Comparison of ENCODE assay signal across 1 cellular context in the genomic region with DNA sequence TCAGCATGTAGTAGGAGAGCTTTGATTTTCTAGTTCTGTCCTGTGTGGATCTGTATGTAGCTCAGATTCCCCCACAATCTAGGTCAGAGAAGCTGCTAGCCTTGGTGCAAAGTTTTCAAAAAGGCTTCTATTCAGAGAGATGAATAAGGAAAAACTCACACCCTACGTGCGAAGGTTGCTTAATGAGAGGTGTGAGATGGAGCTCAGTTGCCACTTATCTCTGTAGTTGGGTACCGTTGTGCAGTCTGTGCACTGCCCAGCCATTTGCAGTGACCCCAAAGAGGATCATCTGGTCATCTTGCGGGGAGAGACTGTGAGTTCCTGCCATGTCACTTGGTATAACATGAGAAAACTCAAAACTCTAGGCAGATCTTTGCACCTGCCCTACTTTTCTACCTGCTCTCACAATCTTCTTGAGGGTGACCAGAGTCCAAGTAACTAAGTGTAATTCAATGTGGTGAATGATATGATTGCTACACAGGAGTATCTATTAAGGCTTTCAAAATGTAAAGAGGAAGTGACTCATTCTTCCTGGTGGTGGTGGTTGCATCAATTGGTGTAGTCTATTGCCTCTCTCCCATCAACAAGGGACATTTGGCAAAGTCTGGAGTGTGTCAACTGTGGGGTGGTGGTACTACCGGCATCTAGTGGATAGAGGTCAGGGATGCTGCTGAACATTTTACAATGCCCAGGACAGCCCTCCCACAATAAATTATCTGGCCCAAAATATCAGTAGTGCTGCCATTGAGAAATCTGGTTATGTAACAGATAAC.
TF ChIP-seq lines count a peak whose summit lies in the region.

No MANE protein-coding gene starts in this region.

TF ChIP-seq in K562, 482 proteins besides CTCF, POLR2A, EP300 and RAD21 (continued from another document and continues in another):
- TF ChIP-seq, protein P1, sequence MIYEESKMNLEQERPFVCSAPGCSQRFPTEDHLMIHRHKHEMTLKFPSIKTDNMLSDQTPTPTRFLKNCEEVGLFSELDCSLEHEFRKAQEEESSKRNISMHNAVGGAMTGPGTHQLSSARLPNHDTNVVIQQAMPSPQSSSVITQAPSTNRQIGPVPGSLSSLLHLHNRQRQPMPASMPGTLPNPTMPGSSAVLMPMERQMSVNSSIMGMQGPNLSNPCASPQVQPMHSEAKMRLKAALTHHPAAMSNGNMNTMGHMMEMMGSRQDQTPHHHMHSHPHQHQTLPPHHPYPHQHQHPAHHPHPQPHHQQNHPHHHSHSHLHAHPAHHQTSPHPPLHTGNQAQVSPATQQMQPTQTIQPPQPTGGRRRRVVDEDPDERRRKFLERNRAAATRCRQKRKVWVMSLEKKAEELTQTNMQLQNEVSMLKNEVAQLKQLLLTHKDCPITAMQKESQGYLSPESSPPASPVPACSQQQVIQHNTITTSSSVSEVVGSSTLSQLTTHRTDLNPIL (CRISPR knock-in tag; IDR thresholded peaks at IDR 0.05), result no peak
- TF ChIP-seq CBFA2T2 (conservative IDR thresholded peaks at IDR 0.05) (0 out of 2 replicates have a peak, but pooled peaks have one; percentile 4), ZKSCAN8 (CRISPR knock-in tag; IDR thresholded peaks at IDR 0.05) (no peak), ZZZ3 (IDR thresholded peaks at IDR 0.05) (no peak), MCM5 (IDR thresholded peaks at IDR 0.05; ENCODE audit: low read depth) (no peak), HNRNPK (IDR thresholded peaks at IDR 0.05; ENCODE audit: low read depth, low read length, poor library complexity, severe bottlenecking) (no peak), TGIF2 (CRISPR knock-in tag; IDR thresholded peaks at IDR 0.05) (no peak), NR4A1 (CRISPR knock-in tag; IDR thresholded peaks at IDR 0.05) (no peak), NR4A1 (tag; IDR thresholded peaks at IDR 0.05) (no peak), LARP7 (IDR thresholded peaks at IDR 0.05) (no peak), GABPB1 (CRISPR knock-in tag; IDR thresholded peaks at IDR 0.05) (no peak), KDM4B (IDR thresholded peaks at IDR 0.05; ENCODE audit: borderline replicate concordance in 2 of 2, low read depth in 1 of 2) (no peak), ZNF311 (CRISPR knock-in tag; IDR thresholded peaks at IDR 0.05) (no peak), XRCC4 (IDR thresholded peaks at IDR 0.05; ENCODE audit: extremely low read depth, insufficient read depth, insufficient read length) (no peak), PRMT5 (CRISPR knock-in tag; IDR thresholded peaks at IDR 0.05) (no peak), ELF4 (CRISPR knock-in tag; IDR thresholded peaks at IDR 0.05) (no peak), RFX1 (IDR thresholded peaks at IDR 0.05) (no peak), LCOR (CRISPR knock-in tag; IDR thresholded peaks at IDR 0.05) (no peak), ZNF589 (CRISPR knock-in tag; IDR thresholded peaks at IDR 0.05; ENCODE audit: low read depth) (0 out of 2 replicates have a peak, but pooled peaks have one; percentile 45), MXI1 (IDR thresholded peaks at IDR 0.05; ENCODE audit: low read depth, low read length) (no peak), BRD9 (IDR thresholded peaks at IDR 0.05; ENCODE audit: low read depth, partially characterized antibody) (no peak), ZNF124 (CRISPR knock-in tag; IDR thresholded peaks at IDR 0.05) (no peak), ZNF282 (CRISPR knock-in tag; IDR thresholded peaks at IDR 0.05) (no peak), GATAD2B (IDR thresholded peaks at IDR 0.05; ENCODE audit: borderline replicate concordance) (no peak), ZNF780A (CRISPR knock-in tag; IDR thresholded peaks at IDR 0.05) (no peak), ZNF232 (CRISPR knock-in tag; IDR thresholded peaks at IDR 0.05) (no peak), WHSC1 (IDR thresholded peaks at IDR 0.05; ENCODE audit: low read length) (no peak), HNRNPLL (IDR thresholded peaks at IDR 0.05; ENCODE audit: low read depth, low read length, poor library complexity, severe bottlenecking) (no peak), FOXK2 (conservative IDR thresholded peaks at IDR 0.05 in 1 of 2, IDR thresholded peaks at IDR 0.05 in 1 of 2; ENCODE audit: low read depth in 2 of 2) (0 out of 4 replicates have a peak, but pooled peaks of 1 of the 2 experiments have one; percentile 27), POLR2AphosphoS2 (IDR thresholded peaks at IDR 0.05; ENCODE audit: low read length) (no peak), CHD4 (IDR thresholded peaks at IDR 0.05; ENCODE audit: insufficient read depth, insufficient replicate concordance, low read depth, low read length, poor library complexity, severe bottlenecking) (no peak), CCAR2 (IDR thresholded peaks at IDR 0.05; ENCODE audit: low read depth, low read length) (no peak), CSDE1 (IDR thresholded peaks at IDR 0.05) (no peak), ZNF79 (CRISPR knock-in tag; IDR thresholded peaks at IDR 0.05; ENCODE audit: low read depth) (no peak), GATAD2A (IDR thresholded peaks at IDR 0.05) (no peak), ZKSCAN1 (IDR thresholded peaks at IDR 0.05; ENCODE audit: low read depth, low read length) (no peak; the same call in 1 of the 2 replicates), JUND (IDR thresholded peaks at IDR 0.05; ENCODE audit: borderline replicate concordance, low read depth, low read length) (peak; percentile 90), JUND (tag; IDR thresholded peaks at IDR 0.05; ENCODE audit: borderline replicate concordance, low read depth, low read length) (peak; percentile 81; the same call in 1 of the 3 replicates), MYBL2 (IDR thresholded peaks at IDR 0.05; ENCODE audit: low read depth) (no peak), MYBL2 (CRISPR knock-in tag; IDR thresholded peaks at IDR 0.05; ENCODE audit: borderline replicate concordance) (no peak), MTA1 (IDR thresholded peaks at IDR 0.05; ENCODE audit: borderline replicate concordance) (no peak), ZNF41 (CRISPR knock-in tag; conservative IDR thresholded peaks at IDR 0.05) (no peak), CEBPG (CRISPR knock-in tag; IDR thresholded peaks at IDR 0.05) (peak; percentile 70), CEBPG (tag; conservative IDR thresholded peaks at IDR 0.05 in 1 of 2, IDR thresholded peaks at IDR 0.05 in 1 of 2) (peak; percentile 44 to 79; a peak in 3 of 4 replicates), RBM22 (IDR thresholded peaks at IDR 0.05; ENCODE audit: low read depth, low read length, poor library complexity, severe bottlenecking) (no peak)
- TF ChIP-seq, protein P2, sequence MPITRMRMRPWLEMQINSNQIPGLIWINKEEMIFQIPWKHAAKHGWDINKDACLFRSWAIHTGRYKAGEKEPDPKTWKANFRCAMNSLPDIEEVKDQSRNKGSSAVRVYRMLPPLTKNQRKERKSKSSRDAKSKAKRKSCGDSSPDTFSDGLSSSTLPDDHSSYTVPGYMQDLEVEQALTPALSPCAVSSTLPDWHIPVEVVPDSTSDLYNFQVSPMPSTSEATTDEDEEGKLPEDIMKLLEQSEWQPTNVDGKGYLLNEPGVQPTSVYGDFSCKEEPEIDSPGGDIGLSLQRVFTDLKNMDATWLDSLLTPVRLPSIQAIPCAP (CRISPR knock-in tag; IDR thresholded peaks at IDR 0.05; ENCODE audit: borderline replicate concordance), result no peak
- TF ChIP-seq, protein P3, sequence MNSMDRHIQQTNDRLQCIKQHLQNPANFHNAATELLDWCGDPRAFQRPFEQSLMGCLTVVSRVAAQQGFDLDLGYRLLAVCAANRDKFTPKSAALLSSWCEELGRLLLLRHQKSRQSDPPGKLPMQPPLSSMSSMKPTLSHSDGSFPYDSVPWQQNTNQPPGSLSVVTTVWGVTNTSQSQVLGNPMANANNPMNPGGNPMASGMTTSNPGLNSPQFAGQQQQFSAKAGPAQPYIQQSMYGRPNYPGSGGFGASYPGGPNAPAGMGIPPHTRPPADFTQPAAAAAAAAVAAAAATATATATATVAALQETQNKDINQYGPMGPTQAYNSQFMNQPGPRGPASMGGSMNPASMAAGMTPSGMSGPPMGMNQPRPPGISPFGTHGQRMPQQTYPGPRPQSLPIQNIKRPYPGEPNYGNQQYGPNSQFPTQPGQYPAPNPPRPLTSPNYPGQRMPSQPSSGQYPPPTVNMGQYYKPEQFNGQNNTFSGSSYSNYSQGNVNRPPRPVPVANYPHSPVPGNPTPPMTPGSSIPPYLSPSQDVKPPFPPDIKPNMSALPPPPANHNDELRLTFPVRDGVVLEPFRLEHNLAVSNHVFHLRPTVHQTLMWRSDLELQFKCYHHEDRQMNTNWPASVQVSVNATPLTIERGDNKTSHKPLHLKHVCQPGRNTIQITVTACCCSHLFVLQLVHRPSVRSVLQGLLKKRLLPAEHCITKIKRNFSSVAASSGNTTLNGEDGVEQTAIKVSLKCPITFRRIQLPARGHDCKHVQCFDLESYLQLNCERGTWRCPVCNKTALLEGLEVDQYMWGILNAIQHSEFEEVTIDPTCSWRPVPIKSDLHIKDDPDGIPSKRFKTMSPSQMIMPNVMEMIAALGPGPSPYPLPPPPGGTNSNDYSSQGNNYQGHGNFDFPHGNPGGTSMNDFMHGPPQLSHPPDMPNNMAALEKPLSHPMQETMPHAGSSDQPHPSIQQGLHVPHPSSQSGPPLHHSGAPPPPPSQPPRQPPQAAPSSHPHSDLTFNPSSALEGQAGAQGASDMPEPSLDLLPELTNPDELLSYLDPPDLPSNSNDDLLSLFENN (IDR thresholded peaks at IDR 0.05; ENCODE audit: low read depth in 2 of 2, low read length in 2 of 2), result no peak
- TF ChIP-seq, protein P4, sequence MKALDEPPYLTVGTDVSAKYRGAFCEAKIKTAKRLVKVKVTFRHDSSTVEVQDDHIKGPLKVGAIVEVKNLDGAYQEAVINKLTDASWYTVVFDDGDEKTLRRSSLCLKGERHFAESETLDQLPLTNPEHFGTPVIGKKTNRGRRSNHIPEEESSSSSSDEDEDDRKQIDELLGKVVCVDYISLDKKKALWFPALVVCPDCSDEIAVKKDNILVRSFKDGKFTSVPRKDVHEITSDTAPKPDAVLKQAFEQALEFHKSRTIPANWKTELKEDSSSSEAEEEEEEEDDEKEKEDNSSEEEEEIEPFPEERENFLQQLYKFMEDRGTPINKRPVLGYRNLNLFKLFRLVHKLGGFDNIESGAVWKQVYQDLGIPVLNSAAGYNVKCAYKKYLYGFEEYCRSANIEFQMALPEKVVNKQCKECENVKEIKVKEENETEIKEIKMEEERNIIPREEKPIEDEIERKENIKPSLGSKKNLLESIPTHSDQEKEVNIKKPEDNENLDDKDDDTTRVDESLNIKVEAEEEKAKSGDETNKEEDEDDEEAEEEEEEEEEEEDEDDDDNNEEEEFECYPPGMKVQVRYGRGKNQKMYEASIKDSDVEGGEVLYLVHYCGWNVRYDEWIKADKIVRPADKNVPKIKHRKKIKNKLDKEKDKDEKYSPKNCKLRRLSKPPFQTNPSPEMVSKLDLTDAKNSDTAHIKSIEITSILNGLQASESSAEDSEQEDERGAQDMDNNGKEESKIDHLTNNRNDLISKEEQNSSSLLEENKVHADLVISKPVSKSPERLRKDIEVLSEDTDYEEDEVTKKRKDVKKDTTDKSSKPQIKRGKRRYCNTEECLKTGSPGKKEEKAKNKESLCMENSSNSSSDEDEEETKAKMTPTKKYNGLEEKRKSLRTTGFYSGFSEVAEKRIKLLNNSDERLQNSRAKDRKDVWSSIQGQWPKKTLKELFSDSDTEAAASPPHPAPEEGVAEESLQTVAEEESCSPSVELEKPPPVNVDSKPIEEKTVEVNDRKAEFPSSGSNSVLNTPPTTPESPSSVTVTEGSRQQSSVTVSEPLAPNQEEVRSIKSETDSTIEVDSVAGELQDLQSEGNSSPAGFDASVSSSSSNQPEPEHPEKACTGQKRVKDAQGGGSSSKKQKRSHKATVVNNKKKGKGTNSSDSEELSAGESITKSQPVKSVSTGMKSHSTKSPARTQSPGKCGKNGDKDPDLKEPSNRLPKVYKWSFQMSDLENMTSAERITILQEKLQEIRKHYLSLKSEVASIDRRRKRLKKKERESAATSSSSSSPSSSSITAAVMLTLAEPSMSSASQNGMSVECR (CRISPR knock-in tag; IDR thresholded peaks at IDR 0.05), result no peak
- TF ChIP-seq, protein P5, sequence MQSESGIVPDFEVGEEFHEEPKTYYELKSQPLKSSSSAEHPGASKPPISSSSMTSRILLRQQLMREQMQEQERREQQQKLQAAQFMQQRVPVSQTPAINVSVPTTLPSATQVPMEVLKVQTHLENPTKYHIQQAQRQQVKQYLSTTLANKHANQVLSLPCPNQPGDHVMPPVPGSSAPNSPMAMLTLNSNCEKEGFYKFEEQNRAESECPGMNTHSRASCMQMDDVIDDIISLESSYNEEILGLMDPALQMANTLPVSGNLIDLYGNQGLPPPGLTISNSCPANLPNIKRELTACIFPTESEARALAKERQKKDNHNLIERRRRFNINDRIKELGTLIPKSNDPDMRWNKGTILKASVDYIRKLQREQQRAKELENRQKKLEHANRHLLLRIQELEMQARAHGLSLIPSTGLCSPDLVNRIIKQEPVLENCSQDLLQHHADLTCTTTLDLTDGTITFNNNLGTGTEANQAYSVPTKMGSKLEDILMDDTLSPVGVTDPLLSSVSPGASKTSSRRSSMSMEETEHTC (IDR thresholded peaks at IDR 0.05), result no peak
- TF ChIP-seq, protein P6, sequence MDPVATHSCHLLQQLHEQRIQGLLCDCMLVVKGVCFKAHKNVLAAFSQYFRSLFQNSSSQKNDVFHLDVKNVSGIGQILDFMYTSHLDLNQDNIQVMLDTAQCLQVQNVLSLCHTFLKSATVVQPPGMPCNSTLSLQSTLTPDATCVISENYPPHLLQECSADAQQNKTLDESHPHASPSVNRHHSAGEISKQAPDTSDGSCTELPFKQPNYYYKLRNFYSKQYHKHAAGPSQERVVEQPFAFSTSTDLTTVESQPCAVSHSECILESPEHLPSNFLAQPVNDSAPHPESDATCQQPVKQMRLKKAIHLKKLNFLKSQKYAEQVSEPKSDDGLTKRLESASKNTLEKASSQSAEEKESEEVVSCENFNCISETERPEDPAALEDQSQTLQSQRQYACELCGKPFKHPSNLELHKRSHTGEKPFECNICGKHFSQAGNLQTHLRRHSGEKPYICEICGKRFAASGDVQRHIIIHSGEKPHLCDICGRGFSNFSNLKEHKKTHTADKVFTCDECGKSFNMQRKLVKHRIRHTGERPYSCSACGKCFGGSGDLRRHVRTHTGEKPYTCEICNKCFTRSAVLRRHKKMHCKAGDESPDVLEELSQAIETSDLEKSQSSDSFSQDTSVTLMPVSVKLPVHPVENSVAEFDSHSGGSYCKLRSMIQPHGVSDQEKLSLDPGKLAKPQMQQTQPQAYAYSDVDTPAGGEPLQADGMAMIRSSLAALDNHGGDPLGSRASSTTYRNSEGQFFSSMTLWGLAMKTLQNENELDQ (CRISPR knock-in tag; IDR thresholded peaks at IDR 0.05; ENCODE audit: borderline replicate concordance), result no peak
- TF ChIP-seq, protein P7, sequence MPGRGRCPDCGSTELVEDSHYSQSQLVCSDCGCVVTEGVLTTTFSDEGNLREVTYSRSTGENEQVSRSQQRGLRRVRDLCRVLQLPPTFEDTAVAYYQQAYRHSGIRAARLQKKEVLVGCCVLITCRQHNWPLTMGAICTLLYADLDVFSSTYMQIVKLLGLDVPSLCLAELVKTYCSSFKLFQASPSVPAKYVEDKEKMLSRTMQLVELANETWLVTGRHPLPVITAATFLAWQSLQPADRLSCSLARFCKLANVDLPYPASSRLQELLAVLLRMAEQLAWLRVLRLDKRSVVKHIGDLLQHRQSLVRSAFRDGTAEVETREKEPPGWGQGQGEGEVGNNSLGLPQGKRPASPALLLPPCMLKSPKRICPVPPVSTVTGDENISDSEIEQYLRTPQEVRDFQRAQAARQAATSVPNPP (IDR thresholded peaks at IDR 0.05; ENCODE audit: borderline replicate concordance, insufficient read depth, insufficient read length), result no peak
